ENCODE assay signal across 28 cellular contexts in genomic region chrX:9628779-9629493, GRCh38.
"Had no signal": no experiment of that assay in that cellular context is flagged by ENCODE, and none has a peak within 500 bp of the region (broad histone marks: within the 10 kb centered on the region; RNA-seq: fewer than 3 reads in every experiment).

No MANE protein-coding gene starts in this region.

- H3K27ac ChIP-seq: dorsolateral prefrontal cortex, sigmoid colon, thoracic aorta, WERI-Rb-1 had no signal

- H3K27me3 ChIP-seq: sigmoid colon had no signal

- H3K4me3 ChIP-seq: dorsolateral prefrontal cortex, sigmoid colon, thoracic aorta had no signal

- H3K9me3 ChIP-seq: sigmoid colon, thoracic aorta had no signal

- ATAC-seq: activated CD8-positive, alpha-beta memory T cell treated with anti-CD3 and anti-CD28 coated beads, Interleukin-2, amount 10 ng/mL, durations not matched to agents 7 days and 5 days; activated CD8-positive, alpha-beta T cell treated with anti-CD3 and anti-CD28 coated beads for 36 hours; effector memory CD8-positive, alpha-beta T cell; esophagus mucosa; naive thymus-derived CD4-positive, alpha-beta T cell had no signal

- DNase-seq: activated CD4-positive, alpha-beta T cell treated with anti-CD3 and anti-CD28 coated beads, Interleukin-2, amount 10 ng/mL, durations not matched to agents 7 days and 5 days; activated CD4-positive, CD25-positive, alpha-beta regulatory T cell treated with anti-CD3 and anti-CD28 coated beads, Interleukin-2, amount 50 U/mL, for 72 hours; activated CD8-positive, alpha-beta memory T cell treated with anti-CD3 and anti-CD28 coated beads, Interleukin-2, amount 10 ng/mL, durations not matched to agents 7 days and 5 days; activated CD8-positive, alpha-beta T cell treated with anti-CD3 and anti-CD28 coated beads for 36 hours; activated gamma-delta T cell; activated naive CD4-positive, alpha-beta T cell treated with anti-CD3 and anti-CD28 coated beads, Interleukin-2, amount 50 U/mL, for 16 hours; activated T-cell treated with anti-CD3 and anti-CD28 coated beads for 4 hours; aorta; caudate nucleus; dorsolateral prefrontal cortex; effector memory CD8-positive, alpha-beta T cell; hippocampal formation; mesendoderm; naive thymus-derived CD4-positive, alpha-beta T cell; occipital lobe; posterior cingulate gyrus; sigmoid colon; stimulated activated CD4-positive, alpha-beta T cell treated with anti-CD3 and anti-CD28 coated beads, Interleukin-4, amount 100 ng/mL, for 24 hours; stimulated activated naive CD4-positive, alpha-beta T cell treated with Interleukin-2 at 50 U/mL for 16 hours; WERI-Rb-1 had no signal

- H3K4me1 Mint-ChIP-seq: neural crest cell had no signal

- H3K36me3 Mint-ChIP-seq: activated CD8-positive, alpha-beta memory T cell treated with anti-CD3 and anti-CD28 coated beads, Interleukin-2, amount 10 ng/mL, durations not matched to agents 7 days and 5 days had no signal

- H3K27ac Mint-ChIP-seq: activated CD4-positive, alpha-beta T cell treated with anti-CD3 and anti-CD28 coated beads, Interleukin-2, amount 10 ng/mL, durations not matched to agents 7 days and 5 days; activated CD8-positive, alpha-beta memory T cell treated with anti-CD3 and anti-CD28 coated beads, Interleukin-2, amount 10 ng/mL, durations not matched to agents 7 days and 5 days; activated CD8-positive, alpha-beta T cell treated with anti-CD3 and anti-CD28 coated beads for 36 hours; activated T-helper 1 cell treated with anti-CD3 and anti-CD28 coated beads, Interleukin-12 subunit alpha, Interleukin-12 subunit beta, Interleukin-2, Interleukin-4 antibody, amounts not matched to agents 30 ng/mL and 10 ng/mL and 1 ng/mL, durations not matched to agents 14 hours and 24 hours and 36 hours; brain; effector memory CD8-positive, alpha-beta T cell; T-helper 2 cell treated with Interferon-gamma antibody and Interleukin-4, amounts not matched to agents 5 μg/mL and 100 μg/mL, for 36 hours had no signal

- H3K4me3 Mint-ChIP-seq: activated CD4-positive, alpha-beta T cell treated with anti-CD3 and anti-CD28 coated beads, Interleukin-2, amount 10 ng/mL, durations not matched to agents 7 days and 5 days; activated CD8-positive, alpha-beta memory T cell treated with anti-CD3 and anti-CD28 coated beads, Interleukin-2, amount 10 ng/mL, durations not matched to agents 7 days and 5 days; activated CD8-positive, alpha-beta T cell treated with anti-CD3 and anti-CD28 coated beads for 36 hours; activated T-helper 1 cell treated with anti-CD3 and anti-CD28 coated beads, Interleukin-12 subunit alpha, Interleukin-12 subunit beta, Interleukin-2, Interleukin-4 antibody, amounts not matched to agents 30 ng/mL and 10 ng/mL and 1 ng/mL, durations not matched to agents 14 hours and 24 hours and 36 hours; brain; effector memory CD8-positive, alpha-beta T cell; naive thymus-derived CD4-positive, alpha-beta T cell; neural crest cell; T-helper 2 cell treated with Interferon-gamma antibody and Interleukin-4, amounts not matched to agents 5 μg/mL and 100 μg/mL, for 36 hours had no signal

- H3K9me3 Mint-ChIP-seq: activated CD4-positive, alpha-beta T cell treated with anti-CD3 and anti-CD28 coated beads, Interleukin-2, amount 10 ng/mL, durations not matched to agents 7 days and 5 days; activated CD8-positive, alpha-beta T cell treated with anti-CD3 and anti-CD28 coated beads for 36 hours; activated T-helper 1 cell treated with anti-CD3 and anti-CD28 coated beads, Interleukin-12 subunit alpha, Interleukin-12 subunit beta, Interleukin-2, Interleukin-4 antibody, amounts not matched to agents 30 ng/mL and 10 ng/mL and 1 ng/mL, durations not matched to agents 14 hours and 24 hours and 36 hours; effector memory CD8-positive, alpha-beta T cell; naive thymus-derived CD4-positive, alpha-beta T cell; T-helper 2 cell treated with Interferon-gamma antibody and Interleukin-4, amounts not matched to agents 5 μg/mL and 100 μg/mL, for 36 hours had no signal

- FAIRE-seq: endothelial cell of umbilical vein, frontal cortex had no signal

- H3K27me3 Mint-ChIP-seq: activated CD4-positive, alpha-beta T cell treated with anti-CD3 and anti-CD28 coated beads, Interleukin-2, amount 10 ng/mL, durations not matched to agents 7 days and 5 days; activated CD8-positive, alpha-beta memory T cell treated with anti-CD3 and anti-CD28 coated beads, Interleukin-2, amount 10 ng/mL, durations not matched to agents 7 days and 5 days; activated CD8-positive, alpha-beta T cell treated with anti-CD3 and anti-CD28 coated beads for 36 hours; brain; effector memory CD8-positive, alpha-beta T cell; naive thymus-derived CD4-positive, alpha-beta T cell had no signal

- H3K36me3 ChIP-seq: sigmoid colon, thoracic aorta, WERI-Rb-1 had no signal
